Comparison of ENCODE assay signal across 22 cellular contexts in genomic region chr13:67052550-67053237, GRCh38.
"Had no signal": no experiment of that assay in that cellular context is flagged by ENCODE, and none has a peak within 500 bp of the region (broad histone marks: within the 10 kb centered on the region; RNA-seq: fewer than 3 reads in every experiment).

No MANE protein-coding gene starts in this region.

- H3K36me3 ChIP-seq: adrenal gland, breast epithelium, gastrocnemius medialis, heart left ventricle, left ventricle myocardium inferior, right atrium auricular region, tibial artery had no signal

- DNase-seq: activated CD4-positive, CD25-positive, alpha-beta regulatory T cell treated with anti-CD3 and anti-CD28 coated beads, Interleukin-2, amount 50 U/mL, for 72 hours; activated CD8-positive, alpha-beta memory T cell treated with anti-CD3 and anti-CD28 coated beads for 24 hours; activated CD8-positive, alpha-beta memory T cell treated with anti-CD3 and anti-CD28 coated beads, Interleukin-2, amount 50 U/mL, for 48 hours; activated gamma-delta T cell; activated T-cell treated with anti-CD3 and anti-CD28 coated beads, Interleukin-2, amount 50 U/mL, for 48 hours; adrenal gland; gastrocnemius medialis; heart left ventricle; immature natural killer cell; kidney glomerular epithelial cell; left ventricle myocardium inferior; mammary epithelial cell; stimulated activated CD4-positive, alpha-beta T cell treated with anti-CD3 and anti-CD28 coated beads, Interleukin-12 subunit alpha, Interleukin-12 subunit beta, amount 100 ng/mL, for 4 hours; stimulated activated CD4-positive, alpha-beta T cell treated with anti-CD3 and anti-CD28 coated beads, Interleukin-1b, Interleukin-23, amount 100 ng/mL, for 48 hours; stimulated activated CD8-positive, alpha-beta memory T cell treated with anti-CD3 and anti-CD28 coated beads, Interleukin-4, amount 100 ng/mL, for 48 hours; stimulated activated naive CD4-positive, alpha-beta T cell; T-helper 9 cell; tibial artery had no signal

- H3K9me3 ChIP-seq: adrenal gland, breast epithelium, gastrocnemius medialis, heart left ventricle, left ventricle myocardium inferior, right atrium auricular region, tibial artery had no signal

- H3K27me3 ChIP-seq: adrenal gland, breast epithelium, gastrocnemius medialis, heart left ventricle, right atrium auricular region, tibial artery had no signal

- FAIRE-seq: astrocyte had no signal

- H3K4me3 ChIP-seq: adrenal gland, breast epithelium, coronary artery, gastrocnemius medialis, heart left ventricle, left ventricle myocardium inferior, right atrium auricular region, tibial artery had no signal

- H3K4me1 ChIP-seq: adrenal gland, breast epithelium, gastrocnemius medialis, tibial artery had no signal

- H3K27ac ChIP-seq: adrenal gland, breast epithelium, coronary artery, gastrocnemius medialis, heart left ventricle, left ventricle myocardium inferior, right atrium auricular region, tibial artery had no signal

- ATAC-seq: gastrocnemius medialis, heart left ventricle had no signal
